In the genomic region with DNA sequence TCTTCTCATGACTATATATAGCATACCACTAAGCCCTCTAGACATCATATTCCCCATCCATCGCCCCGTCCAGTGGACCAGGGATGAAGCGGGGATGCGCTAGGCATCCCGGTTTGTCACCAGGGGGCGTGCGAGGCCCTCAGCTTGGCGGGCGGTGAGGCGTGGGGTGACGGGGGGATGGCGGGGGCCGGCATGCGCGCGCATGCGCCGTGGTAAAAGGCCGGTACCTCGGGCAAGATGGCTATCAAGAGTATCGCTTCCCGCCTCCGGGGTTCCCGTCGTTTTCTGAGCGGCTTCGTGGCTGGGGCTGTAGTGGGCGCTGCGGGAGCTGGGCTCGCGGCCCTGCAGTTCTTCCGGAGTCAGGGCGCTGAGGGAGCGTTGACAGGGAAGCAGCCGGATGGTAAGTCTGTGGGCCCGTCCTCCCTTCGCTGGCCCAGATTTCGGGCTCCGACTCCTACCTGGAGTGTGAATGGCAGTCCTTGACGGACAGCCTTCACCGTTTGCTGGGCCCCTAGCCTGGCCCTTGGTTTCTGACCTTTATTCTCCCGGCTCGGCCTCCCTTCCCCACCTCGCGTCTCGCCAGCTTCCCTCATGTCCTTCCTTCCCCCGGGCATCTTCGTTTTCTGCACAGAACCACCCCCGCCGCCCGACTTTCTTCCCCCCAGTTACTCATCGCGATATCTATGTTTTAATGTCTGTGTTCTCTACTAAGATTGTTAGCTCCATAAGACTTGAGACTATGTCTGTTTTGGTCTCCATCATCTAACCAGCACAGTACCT, we compare ENCODE assay signal across 1 cellular context.
TF ChIP-seq lines count a peak whose summit lies in the region.

A gene with protein sequence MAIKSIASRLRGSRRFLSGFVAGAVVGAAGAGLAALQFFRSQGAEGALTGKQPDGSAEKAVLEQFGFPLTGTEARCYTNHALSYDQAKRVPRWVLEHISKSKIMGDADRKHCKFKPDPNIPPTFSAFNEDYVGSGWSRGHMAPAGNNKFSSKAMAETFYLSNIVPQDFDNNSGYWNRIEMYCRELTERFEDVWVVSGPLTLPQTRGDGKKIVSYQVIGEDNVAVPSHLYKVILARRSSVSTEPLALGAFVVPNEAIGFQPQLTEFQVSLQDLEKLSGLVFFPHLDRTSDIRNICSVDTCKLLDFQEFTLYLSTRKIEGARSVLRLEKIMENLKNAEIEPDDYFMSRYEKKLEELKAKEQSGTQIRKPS (plus strand): TSS at position 210 of the 780 bp plus-strand sequence. CDS start 28 bp downstream, at position 238.

TF ChIP-seq in HepG2, 621 proteins besides CTCF, POLR2A, EP300 and RAD21 (continued from another document and continues in another):
- TF ChIP-seq, protein P1, sequence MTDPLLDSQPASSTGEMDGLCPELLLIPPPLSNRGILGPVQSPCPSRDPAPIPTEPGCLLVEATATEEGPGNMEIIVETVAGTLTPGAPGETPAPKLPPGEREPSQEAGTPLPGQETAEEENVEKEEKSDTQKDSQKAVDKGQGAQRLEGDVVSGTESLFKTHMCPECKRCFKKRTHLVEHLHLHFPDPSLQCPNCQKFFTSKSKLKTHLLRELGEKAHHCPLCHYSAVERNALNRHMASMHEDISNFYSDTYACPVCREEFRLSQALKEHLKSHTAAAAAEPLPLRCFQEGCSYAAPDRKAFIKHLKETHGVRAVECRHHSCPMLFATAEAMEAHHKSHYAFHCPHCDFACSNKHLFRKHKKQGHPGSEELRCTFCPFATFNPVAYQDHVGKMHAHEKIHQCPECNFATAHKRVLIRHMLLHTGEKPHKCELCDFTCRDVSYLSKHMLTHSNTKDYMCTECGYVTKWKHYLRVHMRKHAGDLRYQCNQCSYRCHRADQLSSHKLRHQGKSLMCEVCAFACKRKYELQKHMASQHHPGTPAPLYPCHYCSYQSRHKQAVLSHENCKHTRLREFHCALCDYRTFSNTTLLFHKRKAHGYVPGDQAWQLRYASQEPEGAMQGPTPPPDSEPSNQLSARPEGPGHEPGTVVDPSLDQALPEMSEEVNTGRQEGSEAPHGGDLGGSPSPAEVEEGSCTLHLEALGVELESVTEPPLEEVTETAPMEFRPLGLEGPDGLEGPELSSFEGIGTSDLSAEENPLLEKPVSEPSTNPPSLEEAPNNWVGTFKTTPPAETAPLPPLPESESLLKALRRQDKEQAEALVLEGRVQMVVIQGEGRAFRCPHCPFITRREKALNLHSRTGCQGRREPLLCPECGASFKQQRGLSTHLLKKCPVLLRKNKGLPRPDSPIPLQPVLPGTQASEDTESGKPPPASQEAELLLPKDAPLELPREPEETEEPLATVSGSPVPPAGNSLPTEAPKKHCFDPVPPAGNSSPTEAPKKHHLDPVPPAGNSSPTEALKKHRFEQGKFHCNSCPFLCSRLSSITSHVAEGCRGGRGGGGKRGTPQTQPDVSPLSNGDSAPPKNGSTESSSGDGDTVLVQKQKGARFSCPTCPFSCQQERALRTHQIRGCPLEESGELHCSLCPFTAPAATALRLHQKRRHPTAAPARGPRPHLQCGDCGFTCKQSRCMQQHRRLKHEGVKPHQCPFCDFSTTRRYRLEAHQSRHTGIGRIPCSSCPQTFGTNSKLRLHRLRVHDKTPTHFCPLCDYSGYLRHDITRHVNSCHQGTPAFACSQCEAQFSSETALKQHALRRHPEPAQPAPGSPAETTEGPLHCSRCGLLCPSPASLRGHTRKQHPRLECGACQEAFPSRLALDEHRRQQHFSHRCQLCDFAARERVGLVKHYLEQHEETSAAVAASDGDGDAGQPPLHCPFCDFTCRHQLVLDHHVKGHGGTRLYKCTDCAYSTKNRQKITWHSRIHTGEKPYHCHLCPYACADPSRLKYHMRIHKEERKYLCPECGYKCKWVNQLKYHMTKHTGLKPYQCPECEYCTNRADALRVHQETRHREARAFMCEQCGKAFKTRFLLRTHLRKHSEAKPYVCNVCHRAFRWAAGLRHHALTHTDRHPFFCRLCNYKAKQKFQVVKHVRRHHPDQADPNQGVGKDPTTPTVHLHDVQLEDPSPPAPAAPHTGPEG (CRISPR knock-in tag; IDR thresholded peaks at IDR 0.05), result no peak
- TF ChIP-seq, protein P2, sequence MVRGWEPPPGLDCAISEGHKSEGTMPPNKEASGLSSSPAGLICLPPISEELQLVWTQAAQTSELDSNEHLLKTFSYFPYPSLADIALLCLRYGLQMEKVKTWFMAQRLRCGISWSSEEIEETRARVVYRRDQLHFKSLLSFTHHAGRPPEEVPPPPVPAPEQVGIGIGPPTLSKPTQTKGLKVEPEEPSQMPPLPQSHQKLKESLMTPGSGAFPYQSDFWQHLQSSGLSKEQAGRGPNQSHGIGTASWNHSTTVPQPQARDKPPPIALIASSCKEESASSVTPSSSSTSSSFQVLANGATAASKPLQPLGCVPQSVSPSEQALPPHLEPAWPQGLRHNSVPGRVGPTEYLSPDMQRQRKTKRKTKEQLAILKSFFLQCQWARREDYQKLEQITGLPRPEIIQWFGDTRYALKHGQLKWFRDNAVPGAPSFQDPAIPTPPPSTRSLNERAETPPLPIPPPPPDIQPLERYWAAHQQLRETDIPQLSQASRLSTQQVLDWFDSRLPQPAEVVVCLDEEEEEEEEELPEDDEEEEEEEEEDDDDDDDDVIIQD (CRISPR knock-in tag; IDR thresholded peaks at IDR 0.05; ENCODE audit: low read depth), result 0 out of 2 replicates have a peak, but pooled peaks have one; percentile 54
- TF ChIP-seq YY1 (IDR thresholded peaks at IDR 0.05; ENCODE audit: insufficient read depth, insufficient replicate concordance, low read depth, low read length), result peak; percentile 87
- TF ChIP-seq, protein P3, sequence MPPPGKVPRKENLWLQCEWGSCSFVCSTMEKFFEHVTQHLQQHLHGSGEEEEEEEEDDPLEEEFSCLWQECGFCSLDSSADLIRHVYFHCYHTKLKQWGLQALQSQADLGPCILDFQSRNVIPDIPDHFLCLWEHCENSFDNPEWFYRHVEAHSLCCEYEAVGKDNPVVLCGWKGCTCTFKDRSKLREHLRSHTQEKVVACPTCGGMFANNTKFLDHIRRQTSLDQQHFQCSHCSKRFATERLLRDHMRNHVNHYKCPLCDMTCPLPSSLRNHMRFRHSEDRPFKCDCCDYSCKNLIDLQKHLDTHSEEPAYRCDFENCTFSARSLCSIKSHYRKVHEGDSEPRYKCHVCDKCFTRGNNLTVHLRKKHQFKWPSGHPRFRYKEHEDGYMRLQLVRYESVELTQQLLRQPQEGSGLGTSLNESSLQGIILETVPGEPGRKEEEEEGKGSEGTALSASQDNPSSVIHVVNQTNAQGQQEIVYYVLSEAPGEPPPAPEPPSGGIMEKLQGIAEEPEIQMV (CRISPR knock-in tag; IDR thresholded peaks at IDR 0.05; ENCODE audit: low read depth), result no peak
- peak; percentile 76 for TF ChIP-seq TAF1 (CRISPR knock-in tag; IDR thresholded peaks at IDR 0.05)
- no peak; the same call in none of the 2 replicates for TF ChIP-seq RXRA (CRISPR knock-in tag; IDR thresholded peaks at IDR 0.05)
- peak; percentile 33; the same call in 1 of the 2 replicates for TF ChIP-seq ZNF772 (CRISPR knock-in tag; IDR thresholded peaks at IDR 0.05)
- TF ChIP-seq, protein P4, sequence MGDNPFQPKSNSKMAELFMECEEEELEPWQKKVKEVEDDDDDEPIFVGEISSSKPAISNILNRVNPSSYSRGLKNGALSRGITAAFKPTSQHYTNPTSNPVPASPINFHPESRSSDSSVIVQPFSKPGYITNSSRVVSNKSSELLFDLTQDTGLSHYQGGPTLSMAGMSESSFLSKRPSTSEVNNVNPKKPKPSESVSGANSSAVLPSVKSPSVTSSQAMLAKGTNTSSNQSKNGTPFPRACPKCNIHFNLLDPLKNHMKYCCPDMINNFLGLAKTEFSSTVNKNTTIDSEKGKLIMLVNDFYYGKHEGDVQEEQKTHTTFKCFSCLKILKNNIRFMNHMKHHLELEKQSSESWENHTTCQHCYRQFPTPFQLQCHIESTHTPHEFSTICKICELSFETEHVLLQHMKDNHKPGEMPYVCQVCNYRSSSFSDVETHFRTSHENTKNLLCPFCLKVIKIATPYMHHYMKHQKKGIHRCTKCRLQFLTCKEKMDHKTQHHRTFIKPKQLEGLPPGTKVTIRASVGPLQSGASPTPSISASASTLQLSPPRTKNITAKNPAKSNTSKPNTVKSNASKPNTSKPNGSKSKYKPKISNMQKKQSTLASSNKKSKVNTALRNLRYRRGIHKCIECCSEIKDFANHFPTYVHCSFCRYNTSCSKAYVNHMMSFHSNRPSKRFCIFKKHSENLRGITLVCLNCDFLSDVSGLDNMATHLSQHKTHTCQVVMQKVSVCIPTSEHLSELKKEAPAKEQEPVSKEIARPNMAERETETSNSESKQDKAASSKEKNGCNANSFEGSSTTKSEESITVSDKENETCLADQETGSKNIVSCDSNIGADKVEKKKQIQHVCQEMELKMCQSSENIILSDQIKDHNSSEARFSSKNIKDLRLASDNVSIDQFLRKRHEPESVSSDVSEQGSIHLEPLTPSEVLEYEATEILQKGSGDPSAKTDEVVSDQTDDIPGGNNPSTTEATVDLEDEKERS (CRISPR knock-in tag; IDR thresholded peaks at IDR 0.05), result 0 out of 2 replicates have a peak, but pooled peaks have one; percentile 57
- TF ChIP-seq RFXAP (CRISPR knock-in tag; IDR thresholded peaks at IDR 0.05; ENCODE audit: borderline replicate concordance), result 0 out of 2 replicates have a peak, but pooled peaks have one; percentile 67
- TF ChIP-seq CBX1 (IDR thresholded peaks at IDR 0.05; ENCODE audit: low read depth), result no peak
- no peak for TF ChIP-seq REXO4 (CRISPR knock-in tag; IDR thresholded peaks at IDR 0.05; ENCODE audit: borderline replicate concordance)
- no peak for TF ChIP-seq HMG20A (CRISPR knock-in tag; IDR thresholded peaks at IDR 0.05; ENCODE audit: borderline replicate concordance)
- peak; percentile 23; the same call in 1 of the 2 replicates for TF ChIP-seq NR2F2 (IDR thresholded peaks at IDR 0.05; ENCODE audit: borderline replicate concordance, low read depth)
- TF ChIP-seq PHF21A (CRISPR knock-in tag; IDR thresholded peaks at IDR 0.05), result no peak
- TF ChIP-seq STAG1 (CRISPR knock-in tag; IDR thresholded peaks at IDR 0.05), result peak; percentile 58
- no peak for TF ChIP-seq TMF1 (CRISPR knock-in tag; IDR thresholded peaks at IDR 0.05; ENCODE audit: low read depth)
- TF ChIP-seq PHF20 (CRISPR knock-in tag; IDR thresholded peaks at IDR 0.05), result peak; percentile 72
- TF ChIP-seq, protein P5, sequence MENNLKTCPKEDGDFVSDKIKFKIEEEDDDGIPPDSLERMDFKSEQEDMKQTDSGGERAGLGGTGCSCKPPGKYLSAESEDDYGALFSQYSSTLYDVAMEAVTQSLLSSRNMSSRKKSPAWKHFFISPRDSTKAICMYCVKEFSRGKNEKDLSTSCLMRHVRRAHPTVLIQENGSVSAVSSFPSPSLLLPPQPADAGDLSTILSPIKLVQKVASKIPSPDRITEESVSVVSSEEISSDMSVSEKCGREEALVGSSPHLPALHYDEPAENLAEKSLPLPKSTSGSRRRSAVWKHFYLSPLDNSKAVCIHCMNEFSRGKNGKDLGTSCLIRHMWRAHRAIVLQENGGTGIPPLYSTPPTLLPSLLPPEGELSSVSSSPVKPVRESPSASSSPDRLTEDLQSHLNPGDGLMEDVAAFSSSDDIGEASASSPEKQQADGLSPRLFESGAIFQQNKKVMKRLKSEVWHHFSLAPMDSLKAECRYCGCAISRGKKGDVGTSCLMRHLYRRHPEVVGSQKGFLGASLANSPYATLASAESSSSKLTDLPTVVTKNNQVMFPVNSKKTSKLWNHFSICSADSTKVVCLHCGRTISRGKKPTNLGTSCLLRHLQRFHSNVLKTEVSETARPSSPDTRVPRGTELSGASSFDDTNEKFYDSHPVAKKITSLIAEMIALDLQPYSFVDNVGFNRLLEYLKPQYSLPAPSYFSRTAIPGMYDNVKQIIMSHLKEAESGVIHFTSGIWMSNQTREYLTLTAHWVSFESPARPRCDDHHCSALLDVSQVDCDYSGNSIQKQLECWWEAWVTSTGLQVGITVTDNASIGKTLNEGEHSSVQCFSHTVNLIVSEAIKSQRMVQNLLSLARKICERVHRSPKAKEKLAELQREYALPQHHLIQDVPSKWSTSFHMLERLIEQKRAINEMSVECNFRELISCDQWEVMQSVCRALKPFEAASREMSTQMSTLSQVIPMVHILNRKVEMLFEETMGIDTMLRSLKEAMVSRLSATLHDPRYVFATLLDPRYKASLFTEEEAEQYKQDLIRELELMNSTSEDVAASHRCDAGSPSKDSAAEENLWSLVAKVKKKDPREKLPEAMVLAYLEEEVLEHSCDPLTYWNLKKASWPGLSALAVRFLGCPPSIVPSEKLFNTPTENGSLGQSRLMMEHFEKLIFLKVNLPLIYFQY (CRISPR knock-in tag; IDR thresholded peaks at IDR 0.05; ENCODE audit: borderline replicate concordance), result 0 out of 2 replicates have a peak, but pooled peaks have one; percentile 49
- TF ChIP-seq ZNF839 (CRISPR knock-in tag; IDR thresholded peaks at IDR 0.05; ENCODE audit: borderline replicate concordance), result no peak
- TF ChIP-seq CENPT (CRISPR knock-in tag; IDR thresholded peaks at IDR 0.05; ENCODE audit: low read depth), result 0 out of 2 replicates have a peak, but pooled peaks have one; percentile 36
- TF ChIP-seq, protein P6, sequence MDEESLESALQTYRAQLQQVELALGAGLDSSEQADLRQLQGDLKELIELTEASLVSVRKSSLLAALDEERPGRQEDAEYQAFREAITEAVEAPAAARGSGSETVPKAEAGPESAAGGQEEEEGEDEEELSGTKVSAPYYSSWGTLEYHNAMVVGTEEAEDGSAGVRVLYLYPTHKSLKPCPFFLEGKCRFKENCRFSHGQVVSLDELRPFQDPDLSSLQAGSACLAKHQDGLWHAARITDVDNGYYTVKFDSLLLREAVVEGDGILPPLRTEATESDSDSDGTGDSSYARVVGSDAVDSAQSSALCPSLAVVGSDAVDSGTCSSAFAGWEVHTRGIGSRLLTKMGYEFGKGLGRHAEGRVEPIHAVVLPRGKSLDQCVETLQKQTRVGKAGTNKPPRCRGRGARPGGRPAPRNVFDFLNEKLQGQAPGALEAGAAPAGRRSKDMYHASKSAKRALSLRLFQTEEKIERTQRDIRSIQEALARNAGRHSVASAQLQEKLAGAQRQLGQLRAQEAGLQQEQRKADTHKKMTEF (CRISPR knock-in tag; IDR thresholded peaks at IDR 0.05), result peak; percentile 55; the same call in 1 of the 2 replicates
- TF ChIP-seq SALL1 (CRISPR knock-in tag; IDR thresholded peaks at IDR 0.05), result peak; percentile 73
- TF ChIP-seq IKZF4 (CRISPR knock-in tag; IDR thresholded peaks at IDR 0.05; ENCODE audit: borderline replicate concordance, low read depth, not compliant biosample characterization), result no peak
- peak; percentile 67 for TF ChIP-seq AGO2 (optimal IDR thresholded peaks at IDR 0.05; ENCODE audit: low read depth, low read length)
- TF ChIP-seq ZNF589 (CRISPR knock-in tag; conservative IDR thresholded peaks at IDR 0.05), result no peak
- TF ChIP-seq, protein P7, sequence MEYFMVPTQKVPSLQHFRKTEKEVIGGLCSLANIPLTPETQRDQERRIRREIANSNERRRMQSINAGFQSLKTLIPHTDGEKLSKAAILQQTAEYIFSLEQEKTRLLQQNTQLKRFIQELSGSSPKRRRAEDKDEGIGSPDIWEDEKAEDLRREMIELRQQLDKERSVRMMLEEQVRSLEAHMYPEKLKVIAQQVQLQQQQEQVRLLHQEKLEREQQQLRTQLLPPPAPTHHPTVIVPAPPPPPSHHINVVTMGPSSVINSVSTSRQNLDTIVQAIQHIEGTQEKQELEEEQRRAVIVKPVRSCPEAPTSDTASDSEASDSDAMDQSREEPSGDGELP (IDR thresholded peaks at IDR 0.05; ENCODE audit: borderline replicate concordance, low read depth), result no peak
- TF ChIP-seq ZNF160 (CRISPR knock-in tag; IDR thresholded peaks at IDR 0.05), result peak; percentile 72; the same call in 1 of the 2 replicates
- peak; percentile 62; the same call in 1 of the 2 replicates for TF ChIP-seq ZNF614 (CRISPR knock-in tag; IDR thresholded peaks at IDR 0.05; ENCODE audit: borderline replicate concordance)
- peak; percentile 92 for TF ChIP-seq KMT2B (CRISPR knock-in tag; IDR thresholded peaks at IDR 0.05)
- TF ChIP-seq ZNF891 (CRISPR knock-in tag; IDR thresholded peaks at IDR 0.05), result 0 out of 2 replicates have a peak, but pooled peaks have one; percentile 62
- peak; percentile 90; the same call in 1 of the 2 replicates for TF ChIP-seq ARID2 (CRISPR knock-in tag; IDR thresholded peaks at IDR 0.05; ENCODE audit: borderline replicate concordance)
